Comparison of ENCODE assay signal across 1 cellular context in genomic region chr19:55319786-55320185, GRCh38.
A peak's percentile ranks its signal among the peaks of the same experiment; 100 is the strongest.
TF ChIP-seq lines count a peak whose summit lies in the region.

No MANE protein-coding gene starts in this region.

TF ChIP-seq in HepG2, 621 proteins besides CTCF, POLR2A, EP300 and RAD21:
- TF ChIP-seq GABPA (IDR thresholded peaks at IDR 0.05; ENCODE audit: low read depth, low read length) (no peak), GABPA (CRISPR knock-in tag; IDR thresholded peaks at IDR 0.05; ENCODE audit: low read depth) (peak; percentile 42; the same call in 1 of the 2 replicates), SUZ12 (IDR thresholded peaks at IDR 0.05; ENCODE audit: low read depth, low read length) (peak; percentile 82), MTA3 (CRISPR knock-in tag; IDR thresholded peaks at IDR 0.05) (no peak), ZNF143 (CRISPR knock-in tag; IDR thresholded peaks at IDR 0.05) (peak; percentile 93), ZNF687 (CRISPR knock-in tag; IDR thresholded peaks at IDR 0.05) (0 out of 2 replicates have a peak, but pooled peaks have one; percentile 13), ZNF660 (CRISPR knock-in tag; IDR thresholded peaks at IDR 0.05; ENCODE audit: borderline replicate concordance, low read depth) (no peak), ZFX (CRISPR knock-in tag; IDR thresholded peaks at IDR 0.05; ENCODE audit: low read depth) (no peak), ZNF800 (CRISPR knock-in tag; IDR thresholded peaks at IDR 0.05) (no peak), RFXAP (CRISPR knock-in tag; IDR thresholded peaks at IDR 0.05; ENCODE audit: borderline replicate concordance) (no peak), CREM (IDR thresholded peaks at IDR 0.05) (peak; percentile 46; the same call in 1 of the 2 replicates), CREM (CRISPR knock-in tag; IDR thresholded peaks at IDR 0.05) (no peak), THAP11 (CRISPR knock-in tag; IDR thresholded peaks at IDR 0.05) (peak; percentile 98), ZNF609 (CRISPR knock-in tag; IDR thresholded peaks at IDR 0.05; ENCODE audit: borderline replicate concordance) (no peak), GABPB1 (CRISPR knock-in tag; IDR thresholded peaks at IDR 0.05) (peak; percentile 64), HCFC1 (IDR thresholded peaks at IDR 0.05; ENCODE audit: low read depth, low read length) (peak; percentile 88), PTBP1 (IDR thresholded peaks at IDR 0.05; ENCODE audit: low read depth, low read length, poor library complexity, severe bottlenecking) (no peak)
